In the genomic region with DNA sequence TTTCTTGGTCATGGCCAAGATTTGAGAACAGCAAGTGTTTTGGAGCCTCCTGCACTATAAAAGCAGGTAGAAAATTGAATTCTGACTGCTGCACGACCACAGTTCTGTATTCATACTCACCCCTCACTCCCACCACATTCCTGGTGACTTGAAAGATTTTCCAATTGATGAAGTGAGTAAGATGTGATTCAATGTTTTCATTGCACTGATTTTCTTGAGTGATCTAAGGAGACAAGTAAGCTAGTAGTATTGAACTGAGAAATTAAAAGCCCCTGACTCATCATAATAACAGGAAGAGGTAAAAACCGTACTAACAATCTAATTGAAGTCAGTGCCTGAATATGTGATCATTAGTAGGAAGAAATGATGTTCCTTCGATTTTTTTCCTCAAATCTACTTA, we compare ENCODE assay signal across 1 cellular context.
TF ChIP-seq lines count a peak whose summit lies in the region.

No MANE protein-coding gene starts in this region.

TF ChIP-seq in SK-N-SH, 30 proteins besides CTCF, POLR2A, EP300 and RAD21 (continued from another document):
- no peak for TF ChIP-seq GATA2 (CRISPR knock-in tag; IDR thresholded peaks at IDR 0.05)
TF ChIP-seq in SK-N-SH: peak in this region for 6.
